ENCODE assay signal across 16 cellular contexts in the genomic region with DNA sequence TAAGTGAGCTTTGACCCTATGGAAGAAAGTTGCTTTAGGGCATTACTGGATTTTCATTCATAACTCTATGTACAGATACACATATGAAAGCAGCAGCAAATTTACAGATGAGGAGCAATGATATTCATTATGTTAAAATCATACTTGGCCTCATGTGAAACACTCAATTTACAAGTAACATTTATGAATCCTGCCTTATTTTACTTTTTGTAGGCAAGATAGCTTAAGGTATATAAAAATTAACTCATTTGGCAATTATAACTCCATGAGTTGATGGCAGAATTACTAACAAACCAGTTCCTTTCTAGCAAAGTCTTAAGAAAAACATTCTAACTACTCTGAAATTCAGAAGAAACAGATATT. TPM values are rescaled to one million over a fixed set of nuclear protein-coding genes. Genes with fewer than 3 reads are reported as not detected.
DNase-seq lines count a peak whose midpoint lies in the region; ATAC-seq and TF ChIP-seq lines count a peak whose summit lies in the region.
"Had no signal": no experiment of that assay in that cellular context is flagged by ENCODE, and none has a peak within 500 bp of the region (broad histone marks: within the 10 kb centered on the region; RNA-seq: fewer than 3 reads in every experiment).

No MANE protein-coding gene starts in this region.

- H3K27me3 Mint-ChIP-seq in activated naive CD4-positive, alpha-beta T cell treated with anti-CD3 and anti-CD28 coated beads, Interleukin-2, amount 50 U/mL, for 24 hours = no peaks in the 10 kb centered on the region
- H3K27me3 Mint-ChIP-seq in activated CD8-positive, alpha-beta T cell treated with anti-CD3 and anti-CD28 coated beads for 36 hours = no peaks in the 10 kb centered on the region
- H3K27me3 Mint-ChIP-seq: activated B cell treated with CpG ODN at 0.5 μM for 24 hours, memory B cell had no signal

- no peaks in the 10 kb centered on the region for H3K36me3 Mint-ChIP-seq in activated naive CD4-positive, alpha-beta T cell treated with anti-CD3 and anti-CD28 coated beads, Interleukin-2, amount 50 U/mL, for 24 hours
- no peaks in the 10 kb centered on the region for H3K36me3 Mint-ChIP-seq in activated CD8-positive, alpha-beta T cell treated with anti-CD3 and anti-CD28 coated beads for 36 hours (ENCODE audit: low read depth)

- H3K9me3 Mint-ChIP-seq in activated naive CD4-positive, alpha-beta T cell treated with anti-CD3 and anti-CD28 coated beads, Interleukin-2, amount 50 U/mL, for 24 hours = no peaks in the 10 kb centered on the region
- H3K9me3 Mint-ChIP-seq in activated CD8-positive, alpha-beta T cell treated with anti-CD3 and anti-CD28 coated beads for 36 hours = no peaks in the 10 kb centered on the region
- H3K9me3 Mint-ChIP-seq: activated B cell treated with CpG ODN at 0.5 μM for 24 hours had no signal

- no peak for TF ChIP-seq CTCF in activated CD8-positive, alpha-beta T cell treated with anti-CD3 and anti-CD28 coated beads for 36 hours (IDR thresholded peaks at IDR 0.05)
- TF ChIP-seq CTCF in esophagus muscularis mucosa (IDR thresholded peaks at IDR 0.05) = no peak

- H3K27me3 ChIP-seq in esophagus muscularis mucosa = no peaks in the 10 kb centered on the region
- H3K27me3 ChIP-seq: ovary had no signal

- H3K36me3 ChIP-seq in esophagus muscularis mucosa = peaks cover under 1 to 44% (median 25%) of the 10 kb centered on the region in 4 donors
- H3K36me3 ChIP-seq: ovary had no signal

- peaks cover 16 to 44% (median 37%) of the 10 kb centered on the region in 4 donors for H3K4me1 ChIP-seq in esophagus muscularis mucosa

- intact Hi-C loops in activated CD8-positive, alpha-beta T cell treated with anti-CD3 and anti-CD28 coated beads for 36 hours (cut with micrococcal nuclease) = loop anchor here (5.0 kb wide), 1 partner anchor 75 kb away; no protein-coding TSS in a partner anchor
- intact Hi-C loops in esophagus muscularis mucosa (cut with DNase I) = no loop called here

- TF ChIP-seq EP300 in esophagus muscularis mucosa (IDR thresholded peaks at IDR 0.05) = no peak

- H3K9me3 ChIP-seq in esophagus muscularis mucosa = no peaks in the 10 kb centered on the region
- H3K9me3 ChIP-seq: ovary had no signal

- DNase-seq in activated naive CD4-positive, alpha-beta T cell treated with anti-CD3 and anti-CD28 coated beads, Interleukin-2, amount 50 U/mL, for 16 hours = no peak
- DNase-seq in activated CD8-positive, alpha-beta T cell treated with anti-CD3 and anti-CD28 coated beads for 36 hours = no peak
- DNase-seq in esophagus muscularis mucosa (ENCODE audit: extremely low spot score) (no peak), NOMO-1 (lab: John Stamatoyannopoulos, UW; ENCODE audit: unreplicated experiment in 2 of 2) (no peak)
- DNase-seq: activated B cell treated with CpG ODN at 0.5 μM for 24 hours; MM.1S; NCI-H2171; NK-92 treated with Interleukin-12 subunit alpha and Interleukin-12 subunit beta, amount 100 ng/mL, for 24 hours; ovary had no signal

- CTCF ChIA-PET in activated CD8-positive, alpha-beta T cell treated with anti-CD3 and anti-CD28 coated beads for 36 hours (lab: Charles Lee) = interaction anchor here (2.7 to 3.3 kb wide), 2 partner anchors 23 to 88 kb away, joined by 8 to 15 read pairs; no protein-coding TSS in a partner anchor

- H3K27ac ChIP-seq in esophagus muscularis mucosa (replicated peaks in 1 of 4) (peak overlapping the region in 3 of 4 donors; percentile 2 to 74 (median 10)), temporal lobe (ENCODE audit: low read depth, low read length) (peak overlapping the region; percentile 36)
- H3K27ac ChIP-seq: ovary had no signal

- TF ChIP-seq POLR2A in esophagus muscularis mucosa (IDR thresholded peaks at IDR 0.05; ENCODE audit: low read depth) = no peak

- H3K4me1 Mint-ChIP-seq in activated naive CD4-positive, alpha-beta T cell treated with anti-CD3 and anti-CD28 coated beads, Interleukin-2, amount 50 U/mL, for 24 hours = peaks cover 38% of the 10 kb centered on the region
- peaks cover 35% of the 10 kb centered on the region for H3K4me1 Mint-ChIP-seq in activated CD8-positive, alpha-beta T cell treated with anti-CD3 and anti-CD28 coated beads for 36 hours (ENCODE audit: low read depth)

- H3K4me3 Mint-ChIP-seq in activated naive CD4-positive, alpha-beta T cell treated with anti-CD3 and anti-CD28 coated beads, Interleukin-2, amount 50 U/mL, for 24 hours = no peak overlapping the region
- H3K4me3 Mint-ChIP-seq in activated CD8-positive, alpha-beta T cell treated with anti-CD3 and anti-CD28 coated beads for 36 hours = no peak overlapping the region
- H3K4me3 Mint-ChIP-seq: activated B cell treated with CpG ODN at 0.5 μM for 24 hours, memory B cell had no signal

- H3K27ac Mint-ChIP-seq in activated naive CD4-positive, alpha-beta T cell treated with anti-CD3 and anti-CD28 coated beads, Interleukin-2, amount 50 U/mL, for 24 hours = peak overlapping the region; percentile 68
- peak overlapping the region; percentile 40 for H3K27ac Mint-ChIP-seq in activated CD8-positive, alpha-beta T cell treated with anti-CD3 and anti-CD28 coated beads for 36 hours
- H3K27ac Mint-ChIP-seq: memory B cell had no signal

- POLR2A ChIA-PET in activated CD8-positive, alpha-beta T cell treated with anti-CD3 and anti-CD28 coated beads for 36 hours (lab: Charles Lee) = interaction anchor here (0.9 kb wide), 1 partner anchor 11 kb away, joined by 3 read pairs; no protein-coding TSS in a partner anchor

- ATAC-seq in activated CD8-positive, alpha-beta T cell treated with anti-CD3 and anti-CD28 coated beads for 36 hours = no peak
- ATAC-seq in HG03196 (IDR thresholded peaks at IDR 0.05; ENCODE audit: unreplicated experiment) (no peak), HG02870 (IDR thresholded peaks at IDR 0.05; ENCODE audit: unreplicated experiment) (no peak)

- no peak overlapping the region for H3K4me3 ChIP-seq in esophagus muscularis mucosa
- H3K4me3 ChIP-seq: ovary had no signal

RNA-seq across cellular contexts. Expression of a gene that starts 57.2 kb away (rescaled TPM):
- total RNA-seq in activated CD8-positive, alpha-beta T cell treated with anti-CD3 and anti-CD28 coated beads for 36 hours = 1 to 10 TPM; 6.5 to 7.8 TPM
- total RNA-seq in esophagus muscularis mucosa = 1 to 10 TPM; 2.7 to 8.7 (median 4.1) TPM
- 1.5 TPM for total RNA-seq in temporal lobe
- total RNA-seq: Daoy, SK-MEL-5 had no signal
